8 cellular contexts compared by ENCODE assay signal in the genomic region with DNA sequence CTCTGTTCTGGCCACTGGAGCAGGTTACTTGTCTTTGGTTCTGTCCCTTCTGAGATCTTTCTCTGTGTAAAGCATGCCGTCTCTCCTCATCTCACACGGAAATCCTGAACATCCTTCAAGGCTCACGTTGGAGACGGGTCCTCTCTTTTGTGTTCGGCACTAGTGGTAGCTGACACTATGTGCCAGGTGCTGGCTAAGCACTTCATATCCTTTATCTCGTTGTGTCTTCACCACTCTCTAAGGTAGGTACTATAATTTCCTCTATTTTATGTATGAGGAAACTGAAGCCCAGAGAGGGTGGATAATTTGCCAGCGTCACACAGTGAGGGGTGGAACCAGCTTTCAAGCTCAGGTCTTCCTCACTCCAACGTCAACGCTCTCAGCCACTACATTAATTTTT. TPM values are rescaled to one million over a fixed set of nuclear protein-coding genes. Genes with fewer than 3 reads are reported as not detected.
DNase-seq lines count a peak whose midpoint lies in the region; ATAC-seq and TF ChIP-seq lines count a peak whose summit lies in the region.

No MANE protein-coding gene starts in this region.

- peak overlapping the region; percentile 81 to 93 (median 91) for H3K9ac ChIP-seq in skeletal muscle tissue (ENCODE audit: low read depth in 1 of 3, low read length in 3 of 3)

- H3K9me3 ChIP-seq in esophagus (ENCODE audit: control insufficient read depth in 2 of 2, insufficient read depth in 1 of 2, low read depth in 1 of 2, low read length in 1 of 2) = no peaks in the 10 kb centered on the region
- no peaks in the 10 kb centered on the region for H3K9me3 ChIP-seq in skeletal muscle tissue (ENCODE audit: control insufficient read depth in 3 of 3, low read length in 3 of 3)

- DNase-seq in NCI-H748 (lab: John Stamatoyannopoulos, UW; ENCODE audit: unreplicated experiment) = peak; percentile 17
- DNase-seq in NCI-H748 treated with DMSO at 0.1 percent for 48 hours (lab: John Stamatoyannopoulos, UW) = no peak
- DNase-seq in RWPE1 (ENCODE audit: low spot score) = peak; percentile 10
- no peak for DNase-seq in OCI-M2 (lab: John Stamatoyannopoulos, UW; ENCODE audit: unreplicated experiment)
- no peak for DNase-seq in SIG-M5 (lab: John Stamatoyannopoulos, UW)

- H3K27ac ChIP-seq in RWPE1 (no peak overlapping the region), esophagus (ENCODE audit: low read depth in 2 of 2, low read length in 1 of 2) (peak overlapping the region; percentile 70 to 94), skeletal muscle tissue (ENCODE audit: low read depth, low read length) (peak overlapping the region; percentile 86)

- no peak for ATAC-seq in HG03354 (IDR thresholded peaks at IDR 0.05; ENCODE audit: poor library complexity, severe bottlenecking, unreplicated experiment)

- TF ChIP-seq CTCF in RWPE1 (conservative IDR thresholded peaks at IDR 0.05; ENCODE audit: low read depth) = no peak

- 30 to 32% methylated on average over 9 of the region's 9 CpGs for WGBS in esophagus, 2 donors

- POLR2A ChIA-PET in RWPE1 (lab: Yijun Ruan, JAX; ENCODE audit: low non-redundant PET) = interaction anchor here (0.8 kb wide), 1 partner anchor 185 kb away, joined by 7 read pairs; no protein-coding TSS in a partner anchor

- no peaks in the 10 kb centered on the region for H3K27me3 ChIP-seq in esophagus (ENCODE audit: control insufficient read depth in 1 of 2, insufficient read depth in 2 of 2, low read length in 2 of 2)
- no peaks in the 10 kb centered on the region for H3K27me3 ChIP-seq in skeletal muscle tissue (ENCODE audit: control insufficient read depth in 3 of 3, insufficient read depth in 3 of 3, low read length in 3 of 3)

- H3K4me3 ChIP-seq in esophagus (ENCODE audit: low read depth in 1 of 2, low read length in 2 of 2) (peak overlapping the region in 1 of 2 donors; percentile 97), skeletal muscle tissue (ENCODE audit: low read length in 3 of 3) (peak overlapping the region; percentile 90 to 95 (median 94))

- CTCF ChIA-PET in RWPE1 (lab: Yijun Ruan, JAX) = no interaction called here

- H3K4me1 ChIP-seq in esophagus (ENCODE audit: control insufficient read depth in 2 of 2, insufficient read depth in 2 of 2, low read length in 1 of 2) = peaks cover 0 to 5% of the 10 kb centered on the region in 2 donors
- H3K4me1 ChIP-seq in skeletal muscle tissue (ENCODE audit: control insufficient read depth in 3 of 3, insufficient read depth in 3 of 3, low read length in 3 of 3) = peaks cover 21 to 40% (median 23%) of the 10 kb centered on the region in 3 donors

- H3K36me3 ChIP-seq in esophagus (ENCODE audit: control insufficient read depth in 2 of 2, insufficient read depth in 2 of 2, low read length in 1 of 2) (no peaks in the 10 kb centered on the region), skeletal muscle tissue (ENCODE audit: control insufficient read depth in 3 of 3, insufficient read depth in 3 of 3, low read length in 3 of 3) (peaks cover 4 to 17% (median 12%) of the 10 kb centered on the region in 3 donors)

RNA-seq across cellular contexts. Expression of a gene that starts 1.2 kb away (rescaled TPM):
- polyA plus RNA-seq in esophagus = 1 to 10 TPM; 5.5 to 6.2 TPM
- 42.3 TPM for total RNA-seq in skeletal muscle tissue

RNA-seq across cellular contexts. Expression of a gene that starts 1.5 kb away (rescaled TPM):
- polyA plus RNA-seq in esophagus = 10 to 100 TPM in 1 of 2 donors, 1 to 10 TPM in 1; 6.2 to 13.4 TPM
- total RNA-seq in skeletal muscle tissue = 7.8 TPM

RNA-seq across cellular contexts. Expression of a gene that starts 12.8 kb away (rescaled TPM):
- under 1 TPM; 0.02 to 0.08 TPM for polyA plus RNA-seq in esophagus
- not detected for total RNA-seq in skeletal muscle tissue

Comparison
In these comparisons a context has a peak if more than half of its experiments do, and no peak if none do; other contexts are left out.
1. DNase-seq: peak in NCI-H748 (single experiment) and RWPE1 (single experiment); none in NCI-H748 treated with DMSO at 0.1 percent for 48 hours (single experiment), OCI-M2 (single experiment) and SIG-M5 (single experiment).